10 cellular contexts compared by ENCODE assay signal in the genomic region with DNA sequence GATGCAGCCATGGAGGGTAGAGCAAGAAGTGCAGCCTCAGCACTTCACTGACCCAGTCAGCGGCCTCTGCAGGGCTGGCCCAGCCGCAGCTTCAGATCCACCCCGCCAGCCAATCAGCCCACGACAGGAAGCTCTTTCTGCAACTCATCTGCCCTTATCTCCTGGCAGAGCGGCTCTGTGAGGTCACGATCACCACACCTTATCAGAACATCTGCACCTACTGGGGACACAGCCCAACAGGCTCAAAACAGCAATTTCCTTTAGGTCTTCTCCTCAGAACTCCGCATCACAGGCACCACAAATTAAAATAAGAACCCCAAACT.
DNase-seq lines count a peak whose midpoint lies in the region; ATAC-seq lines count a peak whose summit lies in the region.
"Had no signal": no experiment of that assay in that cellular context is flagged by ENCODE, and none has a peak within 500 bp of the region (broad histone marks: within the 10 kb centered on the region; RNA-seq: fewer than 3 reads in every experiment).

No MANE protein-coding gene starts in this region.

- intact Hi-C loops in activated CD4-positive, alpha-beta T cell treated with anti-CD3 and anti-CD28 coated beads for 36 hours (cut with DNase I, micrococcal nuclease): loop anchor here in 1 of 2 experiments (10.0 kb wide), 1 partner anchor 280 kb away; no protein-coding TSS in a partner anchor

- no peaks in the 10 kb centered on the region for H3K9me3 Mint-ChIP-seq in activated CD4-positive, alpha-beta T cell treated with anti-CD3 and anti-CD28 coated beads for 36 hours (ENCODE audit: low read depth)
- peaks cover 5% of the 10 kb centered on the region for H3K9me3 Mint-ChIP-seq in stimulated activated naive CD8-positive, alpha-beta T cell treated with anti-CD3 and anti-CD28 coated beads, Interleukin-15, Interleukin-2, amounts not matched to agents 100 ng/mL and 50 ng/mL, for 24 hours

- CTCF ChIA-PET in activated CD4-positive, alpha-beta T cell treated with anti-CD3 and anti-CD28 coated beads for 36 hours (lab: Charles Lee): interaction anchor here (0.6 to 1.9 kb wide), 3 partner anchors 13 to 1412 kb away, joined by 3 to 7 read pairs (median 3); no protein-coding TSS in a partner anchor

- no peaks in the 10 kb centered on the region for H3K36me3 Mint-ChIP-seq in activated CD4-positive, alpha-beta T cell treated with anti-CD3 and anti-CD28 coated beads for 36 hours (ENCODE audit: low read depth)
- H3K36me3 Mint-ChIP-seq in stimulated activated naive CD8-positive, alpha-beta T cell treated with anti-CD3 and anti-CD28 coated beads, Interleukin-15, Interleukin-2, amounts not matched to agents 100 ng/mL and 50 ng/mL, for 24 hours (ENCODE audit: low read depth): no peaks in the 10 kb centered on the region

- H3K27ac Mint-ChIP-seq in activated CD4-positive, alpha-beta T cell treated with anti-CD3 and anti-CD28 coated beads for 36 hours: peak overlapping the region; percentile 94
- H3K27ac Mint-ChIP-seq in stimulated activated naive CD8-positive, alpha-beta T cell treated with anti-CD3 and anti-CD28 coated beads, Interleukin-15, Interleukin-2, amounts not matched to agents 100 ng/mL and 50 ng/mL, for 24 hours: peak overlapping the region; percentile 81

- ATAC-seq in activated CD4-positive, alpha-beta T cell treated with anti-CD3 and anti-CD28 coated beads for 36 hours: peak; percentile 98
- no peak for ATAC-seq in HG02981 (IDR thresholded peaks at IDR 0.05; ENCODE audit: unreplicated experiment)

- peak overlapping the region; percentile 58 for H3K4me3 Mint-ChIP-seq in activated CD4-positive, alpha-beta T cell treated with anti-CD3 and anti-CD28 coated beads for 36 hours
- no peak overlapping the region for H3K4me3 Mint-ChIP-seq in stimulated activated naive CD8-positive, alpha-beta T cell treated with anti-CD3 and anti-CD28 coated beads, Interleukin-15, Interleukin-2, amounts not matched to agents 100 ng/mL and 50 ng/mL, for 24 hours

- no peaks in the 10 kb centered on the region for H3K27me3 Mint-ChIP-seq in activated CD4-positive, alpha-beta T cell treated with anti-CD3 and anti-CD28 coated beads for 36 hours
- H3K27me3 Mint-ChIP-seq in stimulated activated naive CD8-positive, alpha-beta T cell treated with anti-CD3 and anti-CD28 coated beads, Interleukin-15, Interleukin-2, amounts not matched to agents 100 ng/mL and 50 ng/mL, for 24 hours: no peaks in the 10 kb centered on the region

- POLR2A ChIA-PET in activated CD4-positive, alpha-beta T cell treated with anti-CD3 and anti-CD28 coated beads for 36 hours (lab: Charles Lee): no interaction called here

- peak; percentile 83 for DNase-seq in activated CD4-positive, alpha-beta T cell treated with anti-CD3 and anti-CD28 coated beads for 36 hours
- DNase-seq in activated gamma-delta T cell (lab: John Stamatoyannopoulos, UW) (peak; percentile 14), NCI-H748 treated with DMSO at 0.1 percent for 48 hours (lab: John Stamatoyannopoulos, UW) (no peak), SW 1271 (lab: John Stamatoyannopoulos, UW) (no peak), HK-2 (ENCODE audit: unreplicated experiment) (no peak)
- DNase-seq in stimulated activated CD4-positive, alpha-beta T cell treated with anti-CD3 and anti-CD28 coated beads, Interleukin-12 subunit alpha, Interleukin-12 subunit beta, amount 100 ng/mL, for 24 hours (ENCODE audit: low read depth in 2 of 2): peak; percentile 31 to 42
- DNase-seq: NCI-H2107, nucleus accumbens had no signal

- H3K4me1 Mint-ChIP-seq in activated CD4-positive, alpha-beta T cell treated with anti-CD3 and anti-CD28 coated beads for 36 hours: peaks cover 33% of the 10 kb centered on the region
- peaks cover 32% of the 10 kb centered on the region for H3K4me1 Mint-ChIP-seq in stimulated activated naive CD8-positive, alpha-beta T cell treated with anti-CD3 and anti-CD28 coated beads, Interleukin-15, Interleukin-2, amounts not matched to agents 100 ng/mL and 50 ng/mL, for 24 hours (ENCODE audit: low read depth)

Comparison
In these comparisons a context has a peak if more than half of its experiments do, and no peak if none do; other contexts are left out.
1. DNase-seq: peak in activated CD4-positive, alpha-beta T cell treated with anti-CD3 and anti-CD28 coated beads for 36 hours (single experiment), activated gamma-delta T cell (single experiment) and stimulated activated CD4-positive, alpha-beta T cell treated with anti-CD3 and anti-CD28 coated beads, Interleukin-12 subunit alpha, Interleukin-12 subunit beta, amount 100 ng/mL, for 24 hours (2 of 2); none in NCI-H748 treated with DMSO at 0.1 percent for 48 hours (single experiment), SW 1271 (0 of 2) and HK-2 (single experiment).